18 cellular contexts compared by ENCODE assay signal in genomic region chr18:56606623-56607022, GRCh38. TPM values are rescaled to one million over a fixed set of nuclear protein-coding genes. Genes with fewer than 3 reads are reported as not detected.
A peak's percentile ranks its signal among the peaks of the same experiment; 100 is the strongest.
DNase-seq lines count a peak whose midpoint lies in the region; FAIRE-seq and TF ChIP-seq lines count a peak whose summit lies in the region.
"Had no signal": no experiment of that assay in that cellular context is flagged by ENCODE, and none has a peak within 500 bp of the region (broad histone marks: within the 10 kb centered on the region; RNA-seq: fewer than 3 reads in every experiment).

No MANE protein-coding gene starts in this region.

- H3K27me3 Mint-ChIP-seq in T-helper 1 cell treated with Interleukin-12 subunit alpha and Interleukin-12 subunit beta and Interleukin-4 antibody, amounts not matched to agents 30 μg/mL and 1 μg/mL, for 36 hours (ENCODE audit: low read depth), result no peaks in the 10 kb centered on the region
- H3K27me3 Mint-ChIP-seq in immature natural killer cell (ENCODE audit: low read depth in 3 of 3) (peaks cover 0 to 4% (median 0%) of the 10 kb centered on the region in 3 donors), progenitor cell of endocrine pancreas (no peaks in the 10 kb centered on the region)
- H3K27me3 Mint-ChIP-seq: CD4-positive, alpha-beta memory T cell had no signal

- DNase-seq in T-helper 1 cell (no peak), D721Med (ENCODE audit: insufficient read length, low spot score) (no peak), immature natural killer cell (no peak), progenitor cell of endocrine pancreas (ENCODE audit: low spot score, unreplicated experiment) (no peak), NCI-H526 treated with DMSO at 0.1 percent for 48 hours (lab: John Stamatoyannopoulos, UW) (no peak), DMS 273 (lab: John Stamatoyannopoulos, UW; ENCODE audit: unreplicated experiment) (no peak)
- DNase-seq: CD4-positive, alpha-beta memory T cell; DMS 273 treated with DMSO at 0.1 percent for 48 hours; DMS53; DND-41; EL; GOT3; H7; HFFc6 had no signal

- no peaks in the 10 kb centered on the region for H3K9me3 Mint-ChIP-seq in T-helper 1 cell treated with Interleukin-12 subunit alpha and Interleukin-12 subunit beta and Interleukin-4 antibody, amounts not matched to agents 30 μg/mL and 1 μg/mL, for 36 hours
- H3K9me3 Mint-ChIP-seq in immature natural killer cell (no peaks in the 10 kb centered on the region), progenitor cell of endocrine pancreas (ENCODE audit: low read depth) (no peaks in the 10 kb centered on the region)
- H3K9me3 Mint-ChIP-seq: CD4-positive, alpha-beta memory T cell; HFFc6 had no signal

- peak overlapping the region; percentile 52 for H3K27ac Mint-ChIP-seq in T-helper 1 cell treated with Interleukin-12 subunit alpha and Interleukin-12 subunit beta and Interleukin-4 antibody, amounts not matched to agents 30 μg/mL and 1 μg/mL, for 36 hours
- H3K27ac Mint-ChIP-seq in immature natural killer cell (peak overlapping the region in 4 of 6 donors; percentile 12 to 48 (median 20)), progenitor cell of endocrine pancreas (peak overlapping the region; percentile 78)
- H3K27ac Mint-ChIP-seq: HFFc6 had no signal

- peaks cover 24% of the 10 kb centered on the region for H3K36me3 Mint-ChIP-seq in T-helper 1 cell treated with Interleukin-12 subunit alpha and Interleukin-12 subunit beta and Interleukin-4 antibody, amounts not matched to agents 30 μg/mL and 1 μg/mL, for 36 hours (ENCODE audit: low read depth)
- H3K36me3 Mint-ChIP-seq in immature natural killer cell (peaks cover 7 to 19% (median 16%) of the 10 kb centered on the region in 3 donors), progenitor cell of endocrine pancreas (ENCODE audit: insufficient read depth) (peaks cover 22% of the 10 kb centered on the region)

- H3K4me3 Mint-ChIP-seq in T-helper 1 cell treated with Interleukin-12 subunit alpha and Interleukin-12 subunit beta and Interleukin-4 antibody, amounts not matched to agents 30 μg/mL and 1 μg/mL, for 36 hours, result no peak overlapping the region
- H3K4me3 Mint-ChIP-seq in immature natural killer cell (no peak overlapping the region), progenitor cell of endocrine pancreas (ENCODE audit: low read depth) (no peak overlapping the region)
- H3K4me3 Mint-ChIP-seq: CD14-positive monocyte; CD4-positive, alpha-beta memory T cell; HFFc6 had no signal

- no peaks in the 10 kb centered on the region for H3K4me1 Mint-ChIP-seq in T-helper 1 cell treated with Interleukin-12 subunit alpha and Interleukin-12 subunit beta and Interleukin-4 antibody, amounts not matched to agents 30 μg/mL and 1 μg/mL, for 36 hours (ENCODE audit: low read depth)
- H3K4me1 Mint-ChIP-seq in immature natural killer cell (peaks cover 0 to 5% of the 10 kb centered on the region in 2 donors), progenitor cell of endocrine pancreas (ENCODE audit: low read depth) (peaks cover 16% of the 10 kb centered on the region)
- H3K4me1 Mint-ChIP-seq: CD14-positive monocyte had no signal

- TF ChIP-seq CTCF in D721Med (IDR thresholded peaks at IDR 0.05; ENCODE audit: insufficient read depth, missing control alignments) (no peak), progenitor cell of endocrine pancreas (IDR thresholded peaks at IDR 0.05; ENCODE audit: unreplicated experiment) (no peak)

- FAIRE-seq in D721Med (lab: Jason Lieb, UNC), result peak; percentile 97
- FAIRE-seq: A549, GM12878 had no signal

RNA-seq across cellular contexts. Expression of gene TXNL1, which starts 31.8 kb away (rescaled TPM):
- polyA plus RNA-seq in immature natural killer cell, result 10 to 100 TPM; 55.7 to 58.8 (median 57.5) TPM
- 86.5 and 89.3 TPM in 2 replicates for total RNA-seq in progenitor cell of endocrine pancreas

RNA-seq across cellular contexts. Expression of gene WDR7, which starts 44.5 kb away (rescaled TPM):
- polyA plus RNA-seq in immature natural killer cell, result 10 to 100 TPM; 18.3 to 38.2 (median 23.3) TPM
- 23.2 and 24.8 TPM in 2 replicates for total RNA-seq in progenitor cell of endocrine pancreas

Comparison
In these comparisons a context has a peak if more than half of its experiments do, and no peak if none do; other contexts are left out.
1. H3K27ac Mint-ChIP-seq: peak in every context shown above with its lines; median percentile 78 in progenitor cell of endocrine pancreas; 52 in T-helper 1 cell treated with Interleukin-12 subunit alpha and Interleukin-12 subunit beta and Interleukin-4 antibody, amounts not matched to agents 30 μg/mL and 1 μg/mL, for 36 hours; 20 in immature natural killer cell.